8 cellular contexts compared by ENCODE assay signal in the genomic region with DNA sequence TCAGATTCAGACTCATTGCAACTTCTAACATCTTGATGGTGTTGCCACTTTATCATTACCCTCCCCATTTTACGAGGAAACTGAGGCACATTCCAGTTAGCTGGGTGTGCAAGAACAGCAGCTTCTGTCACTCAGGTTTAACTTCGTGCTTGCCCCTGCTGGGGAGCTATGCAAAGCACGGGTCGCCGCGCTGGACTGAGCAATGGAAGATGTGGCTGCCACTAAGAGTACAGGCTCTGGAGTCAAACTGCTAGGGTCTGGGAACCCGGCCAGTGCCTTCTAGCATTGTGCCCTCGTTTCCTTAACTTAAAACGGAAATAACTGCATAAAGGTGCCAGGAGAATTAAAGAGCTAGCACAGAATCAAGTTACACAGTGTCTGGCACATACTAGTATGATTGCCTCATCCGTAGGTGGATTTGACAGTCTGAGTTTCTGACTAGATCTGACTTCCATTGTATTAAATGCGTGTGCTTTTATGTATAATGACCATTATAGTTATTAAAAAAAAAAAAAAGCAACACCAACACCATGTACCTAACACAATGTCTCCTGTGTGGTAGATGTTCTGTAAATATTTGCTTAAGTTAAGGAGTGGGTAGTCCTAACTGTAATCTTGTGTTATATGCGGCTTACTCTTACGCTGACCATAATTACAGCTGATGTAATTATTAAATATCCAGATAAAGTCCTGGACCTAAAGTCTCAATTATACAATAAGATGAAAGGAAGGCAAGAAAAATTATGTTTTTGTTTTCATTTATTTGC. TPM values are rescaled to one million over a fixed set of nuclear protein-coding genes. Genes with fewer than 3 reads are reported as not detected.
DNase-seq lines count a peak whose midpoint lies in the region; ATAC-seq and TF ChIP-seq lines count a peak whose summit lies in the region.

No MANE protein-coding gene starts in this region.

- peaks cover 26 to 31% of the 10 kb centered on the region in 2 donors for H3K9me3 Mint-ChIP-seq in stimulated activated naive CD8-positive, alpha-beta T cell treated with anti-CD3 and anti-CD28 coated beads, Interleukin-15, amount 100 ng/mL, for 72 hours

- peak overlapping the region; percentile 67 for H3K9ac ChIP-seq in muscle layer of colon (ENCODE audit: low read length)

- peaks cover 36% of the 10 kb centered on the region for H3K4me1 ChIP-seq in muscle layer of colon (ENCODE audit: insufficient read depth, low read length)

- peak overlapping the region; percentile 85 to 91 for H3K4me3 Mint-ChIP-seq in stimulated activated naive CD8-positive, alpha-beta T cell treated with anti-CD3 and anti-CD28 coated beads, Interleukin-15, amount 100 ng/mL, for 72 hours

- H3K36me3 ChIP-seq in muscle layer of colon (ENCODE audit: insufficient read depth, low read length), result peaks cover 8% of the 10 kb centered on the region

- DNase-seq in Ammon's horn (ENCODE audit: low spot score) (peak; percentile 61), NCI-H2227 (lab: John Stamatoyannopoulos, UW; ENCODE audit: unreplicated experiment) (peak; percentile 54), epithelial cell of proximal tubule (ENCODE audit: low read depth) (peak; percentile 69)
- DNase-seq in activated CD8-positive, alpha-beta memory T cell treated with anti-CD3 and anti-CD28 coated beads, Interleukin-2, amount 50 U/mL, for 4 hours, result peak; percentile 41
- DNase-seq in stimulated activated naive CD8-positive, alpha-beta T cell treated with anti-CD3 and anti-CD28 coated beads, Interleukin-15, amount 100 ng/mL, for 72 hours, result peak; percentile 69 to 74

- H3K27ac Mint-ChIP-seq in stimulated activated naive CD8-positive, alpha-beta T cell treated with anti-CD3 and anti-CD28 coated beads, Interleukin-15, amount 100 ng/mL, for 72 hours, result peak overlapping the region; percentile 86 to 91

- no peaks in the 10 kb centered on the region for H3K27me3 ChIP-seq in muscle layer of colon (ENCODE audit: control insufficient read depth in 1 of 2, insufficient read depth in 2 of 2, low read length in 2 of 2)

- H3K27me3 Mint-ChIP-seq in stimulated activated naive CD8-positive, alpha-beta T cell treated with anti-CD3 and anti-CD28 coated beads, Interleukin-15, amount 100 ng/mL, for 72 hours, result no peaks in the 10 kb centered on the region

- H3K9me3 ChIP-seq in muscle layer of colon (ENCODE audit: low read length), result no peaks in the 10 kb centered on the region

- peak; percentile 67 for ATAC-seq in GM18861 (IDR thresholded peaks at IDR 0.05; ENCODE audit: unreplicated experiment)
- ATAC-seq in HG03045 (IDR thresholded peaks at IDR 0.05; ENCODE audit: unreplicated experiment), result peak; percentile 81
- ATAC-seq in stimulated activated naive CD8-positive, alpha-beta T cell treated with anti-CD3 and anti-CD28 coated beads, Interleukin-15, amount 100 ng/mL, for 72 hours, result peak; percentile 84

- peak overlapping the region; percentile 59 for H3K27ac ChIP-seq in muscle layer of colon (ENCODE audit: low read depth, low read length)

- H3K4me3 ChIP-seq in epithelial cell of proximal tubule (ENCODE audit: low read depth, low read length), result peak overlapping the region; percentile 54
- peak overlapping the region; percentile 36 to 67 for H3K4me3 ChIP-seq in muscle layer of colon (ENCODE audit: low read depth in 1 of 2, low read length in 2 of 2)

- peaks cover 20% of the 10 kb centered on the region for H3K4me1 Mint-ChIP-seq in stimulated activated naive CD8-positive, alpha-beta T cell treated with anti-CD3 and anti-CD28 coated beads, Interleukin-15, amount 100 ng/mL, for 72 hours

- TF ChIP-seq CTCF in epithelial cell of proximal tubule (conservative IDR thresholded peaks at IDR 0.05; ENCODE audit: low read depth, low read length), result peak; percentile 27

RNA-seq across cellular contexts. Expression of a gene that starts 0.8 kb away (rescaled TPM):
- 17.8 and 24.6 TPM in 2 replicates for total RNA-seq in epithelial cell of proximal tubule

RNA-seq across cellular contexts. Expression of a gene that starts 23.0 kb away (rescaled TPM):
- 7.4 and 20.1 TPM in 2 replicates for total RNA-seq in epithelial cell of proximal tubule

RNA-seq across cellular contexts. Expression of a gene that starts 42.0 kb away (rescaled TPM):
- total RNA-seq in epithelial cell of proximal tubule, result 14.5 and 23.1 TPM in 2 replicates

Comparison
In these comparisons a context has a peak if more than half of its experiments do, and no peak if none do; other contexts are left out.
1. Peak in every context shown above with its lines: DNase-seq, ATAC-seq, H3K4me3 ChIP-seq and H3K27ac ChIP-seq.